In genomic region chr4:56241500-56241899, GRCh38 we compare ENCODE assay signal across 1 cellular context.
TF ChIP-seq lines count a peak whose summit lies in the region.

No MANE protein-coding gene starts in this region.

TF ChIP-seq in HepG2, 621 proteins besides CTCF, POLR2A, EP300 and RAD21 (continued from another document):
- TF ChIP-seq RARA (CRISPR knock-in tag; IDR thresholded peaks at IDR 0.05) (peak; percentile 54), ETV5 (CRISPR knock-in tag; IDR thresholded peaks at IDR 0.05; ENCODE audit: borderline replicate concordance) (peak; percentile 53; the same call in 1 of the 2 replicates)
TF ChIP-seq in HepG2: peak in this region for 43.
